In genomic region chr6:163427498-163428254, GRCh38 we compare ENCODE assay signal across 8 cellular contexts. TPM values are rescaled to one million over a fixed set of nuclear protein-coding genes. Genes with fewer than 3 reads are reported as not detected.
DNase-seq lines count a peak whose midpoint lies in the region; ATAC-seq and TF ChIP-seq lines count a peak whose summit lies in the region.

No MANE protein-coding gene starts in this region.

- peaks cover 51 to 78% (median 64%) of the 10 kb centered on the region in 3 donors for H3K4me1 ChIP-seq in skeletal muscle tissue (ENCODE audit: control insufficient read depth in 3 of 3, insufficient read depth in 3 of 3, low read length in 3 of 3)

- no peaks in the 10 kb centered on the region for H3K27me3 ChIP-seq in skeletal muscle tissue (ENCODE audit: control insufficient read depth in 3 of 3, insufficient read depth in 3 of 3, low read length in 3 of 3)

- CTCF ChIA-PET in RWPE1 (lab: Yijun Ruan, JAX) = interaction anchor here (0.6 to 1.3 kb wide), 5 partner anchors 14 to 1499 kb away, joined by 3 to 7 read pairs (median 3); no protein-coding TSS in a partner anchor

- H3K36me3 ChIP-seq in skeletal muscle tissue (ENCODE audit: control insufficient read depth in 3 of 3, insufficient read depth in 3 of 3, low read length in 3 of 3) = no peaks in the 10 kb centered on the region

- H3K9ac ChIP-seq in skeletal muscle tissue (ENCODE audit: low read depth in 1 of 3, low read length in 3 of 3) = peak overlapping the region; percentile 4 to 49 (median 25)

- ATAC-seq in GM18502 (IDR thresholded peaks at IDR 0.05; ENCODE audit: poor library complexity, unreplicated experiment) = no peak
- ATAC-seq in HG02798 (IDR thresholded peaks at IDR 0.05; ENCODE audit: poor library complexity, unreplicated experiment) = no peak
- no peak for ATAC-seq in HG03439 (IDR thresholded peaks at IDR 0.05; ENCODE audit: unreplicated experiment)

- H3K9me3 ChIP-seq in skeletal muscle tissue (ENCODE audit: control insufficient read depth in 3 of 3, low read length in 3 of 3) = no peaks in the 10 kb centered on the region

- no peak overlapping the region for H3K27ac ChIP-seq in RWPE1
- no peak overlapping the region for H3K27ac ChIP-seq in skeletal muscle tissue (ENCODE audit: low read depth, low read length)

- POLR2A ChIA-PET in RWPE1 (lab: Yijun Ruan, JAX; ENCODE audit: low non-redundant PET) = interaction anchor here (0.5 kb wide), 1 partner anchor 525 kb away, joined by 3 read pairs; no protein-coding TSS in a partner anchor

- peak; percentile 53 for DNase-seq in NCI-H2171 treated with DMSO at 0.1 percent for 48 hours (lab: John Stamatoyannopoulos, UW)
- DNase-seq in NCI-H2171 (lab: John Stamatoyannopoulos, UW) = no peak
- peak; percentile 28 for DNase-seq in RWPE1 (ENCODE audit: low spot score)
- DNase-seq in foreskin fibroblast = peak; percentile 30 to 69

- H3K4me3 ChIP-seq in foreskin fibroblast (ENCODE audit: low read depth in 1 of 2, low read length in 2 of 2) (no peak overlapping the region), skeletal muscle tissue (ENCODE audit: low read length in 3 of 3) (peak overlapping the region in 1 of 3 donors; percentile 13)

- TF ChIP-seq CTCF in RWPE1 (conservative IDR thresholded peaks at IDR 0.05; ENCODE audit: low read depth) = peak; percentile 21; the same call in 1 of the 2 replicates
- peak; percentile 31 for TF ChIP-seq CTCF in foreskin fibroblast (IDR thresholded peaks at IDR 0.05; ENCODE audit: low read depth, low read length)

RNA-seq across cellular contexts. Expression of gene QKI, which starts 13.2 kb away (rescaled TPM):
- total RNA-seq in skeletal muscle tissue = 274 TPM
